ENCODE assay signal across 8 cellular contexts in genomic region chr6:30344868-30345671, GRCh38. TPM values are rescaled to one million over a fixed set of nuclear protein-coding genes. Genes with fewer than 3 reads are reported as not detected.
DNase-seq lines count a peak whose midpoint lies in the region; ATAC-seq and TF ChIP-seq lines count a peak whose summit lies in the region.

Gene RPP21, plus strand, starts transcription at chr6:30345156. Its CDS starts 16 bp downstream, at chr6:30345172.

- H3K27me3 ChIP-seq in kidney epithelial cell (ENCODE audit: control insufficient read depth, insufficient read depth, low read length): no peaks in the 10 kb centered on the region

- TF ChIP-seq CTCF in AG09309 (IDR thresholded peaks at IDR 0.05; ENCODE audit: control insufficient read depth, insufficient read depth, low read depth, low read length, missing control alignments) (no peak), kidney epithelial cell (IDR thresholded peaks at IDR 0.05; ENCODE audit: insufficient read depth, low read length, poor library complexity, severe bottlenecking) (peak; percentile 4)

- ATAC-seq in GM19043 (IDR thresholded peaks at IDR 0.05; ENCODE audit: low read depth, unreplicated experiment) (peak; percentile 91), HG03354 (IDR thresholded peaks at IDR 0.05; ENCODE audit: poor library complexity, severe bottlenecking, unreplicated experiment) (peak; percentile 94)

- peak within 1 kb of the TSS; percentile 66 for H3K4me3 ChIP-seq in AG09309 (ENCODE audit: control insufficient read depth, low read depth, low read length)
- H3K4me3 ChIP-seq in kidney epithelial cell (ENCODE audit: low read depth, low read length): peak within 1 kb of the TSS; percentile 96

- H3K36me3 ChIP-seq in kidney epithelial cell (ENCODE audit: control insufficient read depth, insufficient read depth, low read length): no peaks in the 10 kb centered on the region

- DNase-seq in AG09309 (ENCODE audit: low read depth) (no peak), NCI-H460 (ENCODE audit: extremely low read depth, low read depth) (peak; percentile 59), cerebellar cortex (ENCODE audit: low spot score) (peak; percentile 84), kidney epithelial cell (ENCODE audit: low read depth) (peak; percentile 28)
- DNase-seq in activated CD4-positive, alpha-beta T cell treated with anti-CD3 and anti-CD28 coated beads for 1 hour: peak; percentile 78
- DNase-seq in stimulated activated CD4-positive, alpha-beta T cell treated with anti-CD3 and anti-CD28 coated beads, Interleukin-15, amount 100 ng/mL, for 24 hours: peak; percentile 93

RNA-seq across cellular contexts. Expression of gene RPP21, which starts in this region (rescaled TPM):
- 39.5 and 42.7 TPM in 2 replicates for total RNA-seq in NCI-H460 (2014; rRNA removed; shearing (Covaris generic))
- polyA plus RNA-seq in NCI-H460 (2014; cell fraction: nucleus; rRNA removed): 62.0 and 72.8 TPM in 2 replicates
- total RNA-seq in kidney epithelial cell: 74.3 and 94.5 TPM in 2 replicates
